In the genomic region with DNA sequence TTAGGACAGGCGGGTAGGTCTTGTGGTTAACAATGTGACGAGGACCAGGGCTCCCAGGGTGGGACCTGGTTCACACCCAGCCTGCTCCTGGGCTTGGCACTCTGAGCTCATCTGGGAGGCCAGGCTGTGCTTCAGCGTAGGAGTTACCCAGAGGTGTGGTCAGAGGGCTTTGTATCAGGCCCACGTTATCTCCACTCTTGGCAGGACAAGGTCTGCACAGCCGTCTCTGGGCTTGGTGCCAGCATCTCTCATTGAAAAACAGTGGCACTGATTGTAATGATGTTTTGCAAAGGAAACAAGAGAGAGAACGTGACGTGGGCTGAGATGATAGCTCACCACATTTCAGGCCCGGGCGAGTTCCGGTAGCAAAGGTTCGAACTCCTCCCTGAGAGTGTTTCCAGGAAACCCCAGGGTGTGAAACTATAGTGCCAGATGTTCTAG, we compare ENCODE assay signal across 8 cellular contexts.
DNase-seq lines count a peak whose midpoint lies in the region; ATAC-seq and TF ChIP-seq lines count a peak whose summit lies in the region.

No MANE protein-coding gene starts in this region.

- H3K4me1 Mint-ChIP-seq in activated T-helper 17 cell treated with anti-CD3 and anti-CD28 coated beads, Interleukin-2, amount 50 U/mL, for 72 hours, result peaks cover 43% of the 10 kb centered on the region
- H3K4me1 Mint-ChIP-seq in endothelial cell (ENCODE audit: unreplicated experiment), result peaks cover 5% of the 10 kb centered on the region

- peak; percentile 79 for ATAC-seq in HG02943 (IDR thresholded peaks at IDR 0.05; ENCODE audit: low read depth, unreplicated experiment)
- peak; percentile 71 for ATAC-seq in activated T-helper 17 cell treated with anti-CD3 and anti-CD28 coated beads, Interleukin-2, amount 50 U/mL, for 72 hours (replicated peaks)

- no peak for TF ChIP-seq CTCF in endothelial cell (IDR thresholded peaks at IDR 0.05; ENCODE audit: unreplicated experiment)

- peaks cover 4% of the 10 kb centered on the region for H3K9me3 Mint-ChIP-seq in activated T-helper 17 cell treated with anti-CD3 and anti-CD28 coated beads, Interleukin-2, amount 50 U/mL, for 72 hours
- H3K9me3 Mint-ChIP-seq in endothelial cell (ENCODE audit: unreplicated experiment), result no peaks in the 10 kb centered on the region

- peak overlapping the region; percentile 92 for H3K27ac Mint-ChIP-seq in activated T-helper 17 cell treated with anti-CD3 and anti-CD28 coated beads, Interleukin-2, amount 50 U/mL, for 72 hours
- H3K27ac Mint-ChIP-seq in endothelial cell (ENCODE audit: unreplicated experiment), result no peak overlapping the region

- H3K36me3 Mint-ChIP-seq in activated T-helper 17 cell treated with anti-CD3 and anti-CD28 coated beads, Interleukin-2, amount 50 U/mL, for 72 hours (ENCODE audit: low read depth), result no peaks in the 10 kb centered on the region
- H3K36me3 Mint-ChIP-seq in endothelial cell (ENCODE audit: low read depth, unreplicated experiment), result peaks cover 3% of the 10 kb centered on the region

- H3K4me3 ChIP-seq in skin epidermis, result no peak overlapping the region

- H3K27me3 Mint-ChIP-seq in activated T-helper 17 cell treated with anti-CD3 and anti-CD28 coated beads, Interleukin-2, amount 50 U/mL, for 72 hours, result no peaks in the 10 kb centered on the region
- H3K27me3 Mint-ChIP-seq in endothelial cell (ENCODE audit: unreplicated experiment), result peaks cover 6% of the 10 kb centered on the region

- peak; percentile 93 for DNase-seq in CMK (ENCODE audit: low read depth)
- peak; percentile 93 for DNase-seq in OCI-M1 (lab: John Stamatoyannopoulos, UW)
- DNase-seq in foreskin melanocyte, result peak; percentile 87
- no peak for DNase-seq in NCI-H82 treated with DMSO at 0.1 percent for 48 hours (lab: John Stamatoyannopoulos, UW; ENCODE audit: unreplicated experiment)
- DNase-seq in endothelial cell (ENCODE audit: low spot score), result no peak

- H3K27ac ChIP-seq in skin epidermis, result peak overlapping the region in 13 of 21 experiments; percentile 24 to 83 (median 56)

- H3K4me3 Mint-ChIP-seq in activated T-helper 17 cell treated with anti-CD3 and anti-CD28 coated beads, Interleukin-2, amount 50 U/mL, for 72 hours, result peak overlapping the region; percentile 65
- H3K4me3 Mint-ChIP-seq in endothelial cell (ENCODE audit: unreplicated experiment), result no peak overlapping the region

Comparison
In these comparisons a context has a peak if more than half of its experiments do, and no peak if none do; other contexts are left out.
1. DNase-seq: peak in CMK (single experiment), OCI-M1 (single experiment) and foreskin melanocyte (single experiment); none in NCI-H82 treated with DMSO at 0.1 percent for 48 hours (single experiment) and endothelial cell (single experiment).